8 cellular contexts compared by ENCODE assay signal in genomic region chr9:136546697-136547481, GRCh38. TPM values are rescaled to one million over a fixed set of nuclear protein-coding genes. Genes with fewer than 3 reads are reported as not detected.
A peak's percentile ranks its signal among the peaks of the same experiment; 100 is the strongest.
DNase-seq lines count a peak whose midpoint lies in the region; ATAC-seq, FAIRE-seq and TF ChIP-seq lines count a peak whose summit lies in the region.

No MANE protein-coding gene starts in this region.

- peak; percentile 35 for DNase-seq in IMR-90
- DNase-seq in UCSD-AML1 (lab: John Stamatoyannopoulos, UW; ENCODE audit: unreplicated experiment): peak; percentile 56
- peak; percentile 38 for DNase-seq in bronchial epithelial cell (ENCODE audit: low read depth)
- DNase-seq in iris pigment epithelial cell (ENCODE audit: low read depth): peak; percentile 62
- DNase-seq in stimulated activated CD4-positive, alpha-beta T cell treated with anti-CD3 and anti-CD28 coated beads, Interleukin-12 subunit alpha, Interleukin-12 subunit beta, amount 100 ng/mL, for 4 hours: peak; percentile 54
- DNase-seq in ecto neural progenitor cell (ENCODE audit: low spot score): no peak

- no peak for FAIRE-seq in bronchial epithelial cell (lab: Jason Lieb, UNC)

- H3K4me1 ChIP-seq in IMR-90 (ENCODE audit: control insufficient read depth, insufficient read depth, low read length): peaks cover 34% of the 10 kb centered on the region

- H3K9ac ChIP-seq in IMR-90 (ENCODE audit: low read depth, low read length): peak overlapping the region; percentile 65

- dilution Hi-C loops in IMR-90 (cut with HindIII; ENCODE audit: low sequenced_read_pairs, unreplicated experiment): no loop called here

- TF ChIP-seq CTCF in IMR-90 (conservative IDR thresholded peaks at IDR 0.05; ENCODE audit: low read depth, low read length): no peak
- TF ChIP-seq CTCF in bronchial epithelial cell (IDR thresholded peaks at IDR 0.05; ENCODE audit: insufficient read depth, low read length, severe bottlenecking): no peak

- H3K9me3 ChIP-seq in IMR-90 (ENCODE audit: control insufficient read depth, insufficient read depth, low read length): no peaks in the 10 kb centered on the region

- peak overlapping the region; percentile 53; the same call in 1 of the 2 replicates for H2BK120ac ChIP-seq in IMR-90 (ENCODE audit: low read depth, low read length)

- H3K36me3 ChIP-seq in IMR-90 (ENCODE audit: control insufficient read depth, insufficient read depth, low read length) (peaks cover 4% of the 10 kb centered on the region; the same call in 1 of the 2 replicates), bronchial epithelial cell (ENCODE audit: control insufficient read depth, insufficient read depth, low read length) (peaks cover 16% of the 10 kb centered on the region)

- 8% methylated on average over 25 of the region's 43 CpGs; no CpG with 5 or more reads in 1 of the 2 experiments for WGBS in IMR-90 (ENCODE audit: extremely low coverage in 2 of 2, insufficient read length in 1 of 2), 2 experiments

- H3K27ac ChIP-seq in IMR-90 (ENCODE audit: insufficient read depth, low read length): peak overlapping the region; percentile 76

- no TSS peak for BruUV-seq in IMR-90 (replicated peaks; lab: Mats Ljungman, UMichigan)

- peak overlapping the region; percentile 74 for H4K91ac ChIP-seq in IMR-90 (ENCODE audit: insufficient read depth, low read depth, low read length)

- H4K20me1 ChIP-seq in IMR-90 (ENCODE audit: insufficient read depth, low read length): peaks cover 27% of the 10 kb centered on the region

- peaks cover 7% of the 10 kb centered on the region for H3K9me1 ChIP-seq in IMR-90 (ENCODE audit: insufficient read depth, low read length)

- peak overlapping the region; percentile 84 for H2AFZ ChIP-seq in IMR-90 (replicated peaks; ENCODE audit: low read length, poor library complexity)

- in situ Hi-C loops in IMR-90 (cut with MboI; ENCODE audit: low sequenced_read_pairs): no loop called here

- POLR2A ChIA-PET in IMR-90 (lab: Charles Lee; ENCODE audit: unreplicated experiment): no interaction called here

- H2BK15ac ChIP-seq in IMR-90 (ENCODE audit: low read depth, low read length): peak overlapping the region; percentile 23; the same call in 1 of the 3 replicates

- no peak overlapping the region for H2BK20ac ChIP-seq in IMR-90 (ENCODE audit: low read depth, low read length)

- peak overlapping the region; percentile 31 for H3K4me3 ChIP-seq in IMR-90 (ENCODE audit: insufficient read depth, low read depth, low read length)
- peak overlapping the region; percentile 51 for H3K4me3 ChIP-seq in bronchial epithelial cell (ENCODE audit: low read depth, low read length)

- CTCF ChIA-PET in IMR-90 (lab: Yijun Ruan, JAX): no interaction called here

- H2AK5ac ChIP-seq in IMR-90 (ENCODE audit: low read depth, low read length): peak overlapping the region; percentile 76

- H3K79me1 ChIP-seq in IMR-90 (ENCODE audit: low read depth in 1 of 2, low read length in 2 of 2): peaks cover 10 to 40% of the 10 kb centered on the region in 2 experiments

- peak; percentile 2 for ATAC-seq in GM18508 (IDR thresholded peaks at IDR 0.05; ENCODE audit: insufficient read depth, unreplicated experiment)
- ATAC-seq in IMR-90 (ENCODE audit: low read depth): peak; percentile 5
- no peak for ATAC-seq in HG02763 (IDR thresholded peaks at IDR 0.05; ENCODE audit: unreplicated experiment)

- peak overlapping the region; percentile 73 to 75 for H4K8ac ChIP-seq in IMR-90 (ENCODE audit: low read depth in 2 of 2, low read length in 2 of 2)

- peak overlapping the region; percentile 63 for H2BK5ac ChIP-seq in IMR-90 (ENCODE audit: low read depth, low read length, poor library complexity, severe bottlenecking)

- peak overlapping the region; percentile 24 for H3K18ac ChIP-seq in IMR-90 (ENCODE audit: low read depth, low read length)

- H2AK9ac ChIP-seq in IMR-90 (replicated peaks; ENCODE audit: low read depth, low read length, poor library complexity): peak overlapping the region; percentile 94

- H3K27me3 ChIP-seq in IMR-90 (ENCODE audit: control insufficient read depth, insufficient read depth, low read length) (no peaks in the 10 kb centered on the region), bronchial epithelial cell (ENCODE audit: control insufficient read depth, insufficient read depth, low read length) (no peaks in the 10 kb centered on the region)

- no peak for TF ChIP-seq POLR2A in IMR-90 (IDR thresholded peaks at IDR 0.05; ENCODE audit: low read depth, low read length)

- peak overlapping the region; percentile 73 for H3K4ac ChIP-seq in IMR-90 (ENCODE audit: low read depth, low read length)

- no peak for TF ChIP-seq RAD21 in IMR-90 (IDR thresholded peaks at IDR 0.05; ENCODE audit: low read length)

- H3K14ac ChIP-seq in IMR-90 (replicated peaks; ENCODE audit: low read depth, low read length): peak overlapping the region; percentile 54

- intact Hi-C loops in IMR-90 (cut with micrococcal nuclease): loop anchor here (1.0 to 2.0 kb wide), 3 partner anchors 21 to 68 kb away; no protein-coding TSS in a partner anchor

- peak overlapping the region; percentile 32; the same call in 1 of the 2 replicates for H3K56ac ChIP-seq in IMR-90 (ENCODE audit: extremely low read depth, insufficient read depth, low read length)

- peak overlapping the region; percentile 41 for H3K23ac ChIP-seq in IMR-90 (ENCODE audit: low read depth, low read length)

- peak overlapping the region; percentile 74 for H3K4me2 ChIP-seq in IMR-90 (ENCODE audit: low read depth, low read length)

- peak overlapping the region; percentile 46 for H4K5ac ChIP-seq in IMR-90 (ENCODE audit: low read depth, low read length)

TF ChIP-seq in IMR-90, 13 proteins besides CTCF, POLR2A, EP300 and RAD21:
- TF ChIP-seq, protein P1, sequence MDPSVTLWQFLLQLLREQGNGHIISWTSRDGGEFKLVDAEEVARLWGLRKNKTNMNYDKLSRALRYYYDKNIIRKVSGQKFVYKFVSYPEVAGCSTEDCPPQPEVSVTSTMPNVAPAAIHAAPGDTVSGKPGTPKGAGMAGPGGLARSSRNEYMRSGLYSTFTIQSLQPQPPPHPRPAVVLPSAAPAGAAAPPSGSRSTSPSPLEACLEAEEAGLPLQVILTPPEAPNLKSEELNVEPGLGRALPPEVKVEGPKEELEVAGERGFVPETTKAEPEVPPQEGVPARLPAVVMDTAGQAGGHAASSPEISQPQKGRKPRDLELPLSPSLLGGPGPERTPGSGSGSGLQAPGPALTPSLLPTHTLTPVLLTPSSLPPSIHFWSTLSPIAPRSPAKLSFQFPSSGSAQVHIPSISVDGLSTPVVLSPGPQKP (IDR thresholded peaks at IDR 0.05; ENCODE audit: borderline replicate concordance, low read depth, low read length): no peak
- TF ChIP-seq RFX5 (IDR thresholded peaks at IDR 0.05; ENCODE audit: low read depth, low read length) (no peak), USF2 (IDR thresholded peaks at IDR 0.05; ENCODE audit: low read depth, low read length) (0 out of 2 replicates have a peak, but pooled peaks have one; percentile 34), MXI1 (IDR thresholded peaks at IDR 0.05; ENCODE audit: borderline replicate concordance, low read depth, low read length) (peak; percentile 19; the same call in 1 of the 2 replicates), CEBPB (IDR thresholded peaks at IDR 0.05; ENCODE audit: low read depth, low read length) (no peak), BHLHE40 (IDR thresholded peaks at IDR 0.05; ENCODE audit: low read depth, low read length) (no peak)

RNA-seq across cellular contexts. Expression of gene NOTCH1, which starts 1.0 kb away (rescaled TPM):
- 1.8 and 2.5 TPM in 2 replicates for total RNA-seq in IMR-90 (2012; rRNA removed)
- 6.0 and 6.9 TPM in 2 replicates for polyA plus RNA-seq in IMR-90 (2012; rRNA removed)
- polyA plus RNA-seq in IMR-90 (2012; cell fraction: cytosol; rRNA removed): 4.0 and 8.0 TPM in 2 replicates
- 19.2 and 42.7 TPM in 2 replicates for polyA plus RNA-seq in IMR-90 (2012; cell fraction: nucleus; rRNA removed; ENCODE audit: low replicate concordance)
- total RNA-seq in bronchial epithelial cell: 70.0 and 90.4 TPM in 2 replicates

Comparison
In these comparisons a context has a peak if more than half of its experiments do, and no peak if none do; other contexts are left out.
1. RNA of gene NOTCH1, which starts 1.0 kb away (total RNA-seq): 70.0 to 90.4 TPM in bronchial epithelial cell; 1.8 to 2.5 TPM in IMR-90; every median in the first group is over 10 times any median in the second.